ENCODE assay signal across 17 cellular contexts in the genomic region with DNA sequence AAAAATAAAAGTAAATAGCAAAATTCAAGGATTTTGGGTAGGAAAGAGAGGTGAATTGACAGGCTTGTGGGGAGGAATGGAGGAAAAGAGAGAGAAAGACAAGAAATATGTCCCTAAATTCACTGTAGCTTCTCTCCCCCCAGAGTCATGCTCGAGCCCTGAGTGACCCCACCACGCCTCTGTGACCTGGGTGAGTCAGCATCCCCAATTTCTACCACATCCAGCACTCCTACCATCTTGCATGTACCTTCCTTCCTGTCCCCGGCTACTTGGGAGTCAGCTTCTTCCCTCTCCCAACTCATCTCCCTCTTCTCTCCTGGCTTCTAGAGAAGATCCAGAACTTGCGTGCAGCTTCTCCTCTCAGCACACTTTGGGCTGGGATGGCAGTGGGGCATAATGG. TPM values are rescaled to one million over a fixed set of nuclear protein-coding genes. Genes with fewer than 3 reads are reported as not detected.
DNase-seq lines count a peak whose midpoint lies in the region; ATAC-seq and TF ChIP-seq lines count a peak whose summit lies in the region.
"Had no signal": no experiment of that assay in that cellular context is flagged by ENCODE, and none has a peak within 500 bp of the region (broad histone marks: within the 10 kb centered on the region; RNA-seq: fewer than 3 reads in every experiment).

No MANE protein-coding gene starts in this region.

- H3K4me2 ChIP-seq in H9 (ENCODE audit: insufficient read depth, insufficient read length, low read length) = no peak overlapping the region

- no peaks in the 10 kb centered on the region for H4K20me1 ChIP-seq in H9 (ENCODE audit: control insufficient read depth, insufficient read depth, insufficient read length)

- no peak overlapping the region for H4K5ac ChIP-seq in H9 (ENCODE audit: insufficient read length, low read depth, low read length)

- H2BK5ac ChIP-seq in H9 (ENCODE audit: insufficient read length, low read length) = no peak overlapping the region

- H2BK12ac ChIP-seq in H9 (ENCODE audit: insufficient read length, low read depth, low read length) = no peak overlapping the region

- no peak overlapping the region for H3K9ac ChIP-seq in H9 (ENCODE audit: extremely low read depth, insufficient read length, low read length)

- no peak for TF ChIP-seq CTCF in H9 (conservative IDR thresholded peaks at IDR 0.05)
- no peak for TF ChIP-seq CTCF in endothelial cell (IDR thresholded peaks at IDR 0.05; ENCODE audit: unreplicated experiment)
- no peak for TF ChIP-seq CTCF in omental fat pad (IDR thresholded peaks at IDR 0.05)

- peak overlapping the region; percentile 52 for H3K27ac Mint-ChIP-seq in activated CD4-positive, alpha-beta T cell treated with anti-CD3 and anti-CD28 coated beads, Interleukin-2, amount 10 ng/mL, durations not matched to agents 24 days and 14 days
- peak overlapping the region in 2 of 3 experiments; percentile 57 to 69; a peak in 5 of 7 replicates for H3K27ac Mint-ChIP-seq in H9
- H3K27ac Mint-ChIP-seq in endothelial cell (ENCODE audit: unreplicated experiment) = peak overlapping the region; percentile 79

- no peak overlapping the region for H3K4ac ChIP-seq in H9 (ENCODE audit: low read depth, low read length)

- H3K4me3 Mint-ChIP-seq in activated CD4-positive, alpha-beta T cell treated with anti-CD3 and anti-CD28 coated beads, Interleukin-2, amount 10 ng/mL, durations not matched to agents 24 days and 14 days = no peak overlapping the region
- H3K4me3 Mint-ChIP-seq in H9 (peak overlapping the region in 1 of 2 experiments; percentile 47; a peak in 1 of 5 replicates), endothelial cell (ENCODE audit: unreplicated experiment) (no peak overlapping the region)
- H3K4me3 Mint-ChIP-seq: stimulated activated naive CD8-positive, alpha-beta T cell treated with anti-CD3 and anti-CD28 coated beads, Interleukin-15, amount 100 ng/mL, for 72 hours had no signal

- no peak overlapping the region for H4K8ac ChIP-seq in H9 (replicated peaks; ENCODE audit: insufficient read length, low read depth, low read length)

- H3K23me2 ChIP-seq in H9 (ENCODE audit: insufficient read length, low read depth, low read length, poor library complexity, severe bottlenecking) = peaks cover 2% of the 10 kb centered on the region

- no peak overlapping the region for H2BK15ac ChIP-seq in H9 (ENCODE audit: low read depth, low read length)

- peak; percentile 58 for DNase-seq in activated CD4-positive, alpha-beta T cell treated with anti-CD3 and anti-CD28 coated beads, Interleukin-2, amount 10 ng/mL, durations not matched to agents 24 days and 14 days
- no peak for DNase-seq in activated CD4-positive, alpha-beta T cell treated with anti-CD3 and anti-CD28 coated beads, Interleukin-2, amount 50 U/mL, for 4 hours
- DNase-seq in H9 (no peak), endothelial cell (ENCODE audit: low spot score) (no peak), omental fat pad (ENCODE audit: low spot score) (peak; percentile 15), dermis blood vessel endothelial cell (no peak)
- DNase-seq: activated gamma-delta T cell; Calu3; effector CD8-positive, alpha-beta T cell; NCI-H1092; NCI-H2171 treated with DMSO at 0.1 percent for 48 hours; stimulated activated CD4-positive, alpha-beta T cell treated with anti-CD3 and anti-CD28 coated beads, Interleukin-15, amount 100 ng/mL, for 24 hours; stimulated activated naive CD8-positive, alpha-beta T cell treated with anti-CD3 and anti-CD28 coated beads, Interleukin-15, amount 100 ng/mL, for 72 hours; WERI-Rb-1 had no signal

- H3K14ac ChIP-seq in H9 (ENCODE audit: insufficient read depth, low read length) = no peak overlapping the region

- H3K79me2 ChIP-seq in H9 (ENCODE audit: insufficient read depth, low read length) = no peaks in the 10 kb centered on the region

- H4K91ac ChIP-seq in H9 (ENCODE audit: insufficient read length, low read depth, low read length) = no peak overlapping the region

- no peak overlapping the region for H2AK5ac ChIP-seq in H9 (ENCODE audit: insufficient read length, low read length)

- H3K18ac ChIP-seq in H9 (ENCODE audit: insufficient read length, low read depth, low read length) = no peak overlapping the region

- peaks cover 27% of the 10 kb centered on the region for H3K4me1 Mint-ChIP-seq in activated CD4-positive, alpha-beta T cell treated with anti-CD3 and anti-CD28 coated beads, Interleukin-2, amount 10 ng/mL, durations not matched to agents 24 days and 14 days
- H3K4me1 Mint-ChIP-seq in H9 = peaks cover 36 to 38% of the 10 kb centered on the region in 2 experiments
- H3K4me1 Mint-ChIP-seq in endothelial cell (ENCODE audit: unreplicated experiment) = peaks cover 22% of the 10 kb centered on the region

- no CpG with 5 or more reads among the region's 4 CpGs for WGBS in H9 (ENCODE audit: extremely low coverage, insufficient read length, low lambda C conversion rate)

- no peak overlapping the region for H2BK20ac ChIP-seq in H9 (ENCODE audit: low read depth, low read length, poor library complexity, severe bottlenecking)

- H3K79me1 ChIP-seq in H9 (ENCODE audit: insufficient read depth, low read depth, low read length, poor library complexity, severe bottlenecking) = no peaks in the 10 kb centered on the region

- H3K27ac ChIP-seq in H9 (ENCODE audit: insufficient read length, low read depth, low read length) = no peak overlapping the region
- H3K27ac ChIP-seq: WERI-Rb-1 had no signal

- H3K9me3 ChIP-seq in H9 (ENCODE audit: control insufficient read depth, low read depth, low read length) = no peaks in the 10 kb centered on the region

- peaks cover 2% of the 10 kb centered on the region for H3K36me3 Mint-ChIP-seq in activated CD4-positive, alpha-beta T cell treated with anti-CD3 and anti-CD28 coated beads, Interleukin-2, amount 10 ng/mL, durations not matched to agents 24 days and 14 days (ENCODE audit: low read depth)
- H3K36me3 Mint-ChIP-seq in H9 (ENCODE audit: insufficient read depth in 1 of 3, low read depth in 3 of 3) (peaks cover 63 to 85% (median 79%) of the 10 kb centered on the region in 3 experiments), endothelial cell (ENCODE audit: low read depth, unreplicated experiment) (peaks cover 19% of the 10 kb centered on the region)

- ATAC-seq in omental fat pad (ENCODE audit: low FRiP score) (no peak), HG02840 (IDR thresholded peaks at IDR 0.05; ENCODE audit: low FRiP score, unreplicated experiment) (no peak), HG02588 (IDR thresholded peaks at IDR 0.05; ENCODE audit: unreplicated experiment) (no peak)
- ATAC-seq: stimulated activated naive CD8-positive, alpha-beta T cell treated with anti-CD3 and anti-CD28 coated beads, Interleukin-15, amount 100 ng/mL, for 72 hours had no signal

- no peak overlapping the region for H3T11ph ChIP-seq in H9 (ENCODE audit: low read length)

- H3K27me3 Mint-ChIP-seq in activated CD4-positive, alpha-beta T cell treated with anti-CD3 and anti-CD28 coated beads, Interleukin-2, amount 10 ng/mL, durations not matched to agents 24 days and 14 days = peaks cover 2% of the 10 kb centered on the region
- peaks cover 2% of the 10 kb centered on the region for H3K27me3 Mint-ChIP-seq in H9 (ENCODE audit: low read depth)
- H3K27me3 Mint-ChIP-seq in endothelial cell (ENCODE audit: unreplicated experiment) = peaks cover 31% of the 10 kb centered on the region
- H3K27me3 Mint-ChIP-seq: stimulated activated naive CD8-positive, alpha-beta T cell treated with anti-CD3 and anti-CD28 coated beads, Interleukin-15, amount 100 ng/mL, for 72 hours had no signal

- intact Hi-C loops in activated CD4-positive, alpha-beta T cell treated with anti-CD3 and anti-CD28 coated beads, Interleukin-2, amount 10 ng/mL, durations not matched to agents 24 days and 14 days (cut with micrococcal nuclease) = no loop called here

- no peaks in the 10 kb centered on the region for H3K27me3 ChIP-seq in H9 (ENCODE audit: insufficient read depth, low read length)

- H2AFZ ChIP-seq in H9 (ENCODE audit: low read length) = no peak overlapping the region

- no peak overlapping the region for H2BK120ac ChIP-seq in H9 (ENCODE audit: low read depth, low read length, poor library complexity, severe bottlenecking)

- peaks cover 5% of the 10 kb centered on the region for H3K4me1 ChIP-seq in H9 (ENCODE audit: insufficient read depth, low read length)

- H3K56ac ChIP-seq in H9 (ENCODE audit: insufficient read length, low read depth, low read length) = no peak overlapping the region

- H3K9me3 Mint-ChIP-seq in activated CD4-positive, alpha-beta T cell treated with anti-CD3 and anti-CD28 coated beads, Interleukin-2, amount 10 ng/mL, durations not matched to agents 24 days and 14 days = no peaks in the 10 kb centered on the region
- H3K9me3 Mint-ChIP-seq in H9 = no peaks in the 10 kb centered on the region; a peak in 3 of 5 replicates
- no peaks in the 10 kb centered on the region for H3K9me3 Mint-ChIP-seq in endothelial cell (ENCODE audit: unreplicated experiment)
- H3K9me3 Mint-ChIP-seq: stimulated activated naive CD8-positive, alpha-beta T cell treated with anti-CD3 and anti-CD28 coated beads, Interleukin-15, amount 100 ng/mL, for 72 hours had no signal

- no peak overlapping the region for H3K23ac ChIP-seq in H9 (ENCODE audit: insufficient read length, low read depth, low read length)

RNA-seq across cellular contexts. Expression of a gene that starts 9.8 kb away (rescaled TPM):
- 6.5 and 8.3 TPM in 2 replicates for total RNA-seq in activated CD4-positive, alpha-beta T cell treated with anti-CD3 and anti-CD28 coated beads, Interleukin-2, amount 10 ng/mL, durations not matched to agents 24 days and 14 days
- total RNA-seq in H9 (2021) = 84.5 and 87.6 TPM in 2 replicates
- total RNA-seq in endothelial cell (ENCODE audit: unreplicated experiment) = 27.0 TPM
- total RNA-seq in omental fat pad = 10 to 100 TPM; 19.2 to 56.3 (median 38.1) TPM
- 5.1 and 7.0 TPM in 2 replicates for total RNA-seq in dermis blood vessel endothelial cell

RNA-seq across cellular contexts. Expression of a gene that starts 12.2 kb away (rescaled TPM):
- not detected in 2 replicates for total RNA-seq in activated CD4-positive, alpha-beta T cell treated with anti-CD3 and anti-CD28 coated beads, Interleukin-2, amount 10 ng/mL, durations not matched to agents 24 days and 14 days
- total RNA-seq in H9 (2021) = 1.9 and 2.2 TPM in 2 replicates
- 0.90 TPM for total RNA-seq in endothelial cell (ENCODE audit: unreplicated experiment)
- 1 to 10 TPM in 1 of 4 donors, under 1 TPM in 1, not detected in 2; 0.75 to 2.4 TPM for total RNA-seq in omental fat pad
- total RNA-seq in dermis blood vessel endothelial cell = 0.19 TPM in 1 of 2 replicates, not detected in the other

RNA-seq across cellular contexts. Expression of a gene that starts 18.6 kb away (rescaled TPM):
- total RNA-seq in activated CD4-positive, alpha-beta T cell treated with anti-CD3 and anti-CD28 coated beads, Interleukin-2, amount 10 ng/mL, durations not matched to agents 24 days and 14 days = not detected in 2 replicates
- total RNA-seq in H9 (2021) (71.1 and 71.4 TPM in 2 replicates), endothelial cell (ENCODE audit: unreplicated experiment) (12.5 TPM), omental fat pad (10 to 100 TPM; 30.0 to 91.3 (median 40.6) TPM), dermis blood vessel endothelial cell (6.2 and 7.3 TPM in 2 replicates)

RNA-seq across cellular contexts. Expression of a gene that starts 31.1 kb away (rescaled TPM):
- total RNA-seq in activated CD4-positive, alpha-beta T cell treated with anti-CD3 and anti-CD28 coated beads, Interleukin-2, amount 10 ng/mL, durations not matched to agents 24 days and 14 days = not detected in 2 replicates
- not detected in 2 replicates for total RNA-seq in H9 (2021)
- not detected for total RNA-seq in endothelial cell (ENCODE audit: unreplicated experiment)
- not detected for total RNA-seq in omental fat pad
- total RNA-seq in dermis blood vessel endothelial cell = not detected in 2 replicates
- total RNA-seq: activated CD8-positive, alpha-beta memory T cell treated with anti-CD3 and anti-CD28 coated beads for 36 hours; Calu3 had no signal

RNA-seq across cellular contexts. Expression of a gene that starts 46.5 kb away (rescaled TPM):
- total RNA-seq in activated CD4-positive, alpha-beta T cell treated with anti-CD3 and anti-CD28 coated beads, Interleukin-2, amount 10 ng/mL, durations not matched to agents 24 days and 14 days = not detected in 2 replicates
- total RNA-seq in H9 (2021) (not detected in 2 replicates), endothelial cell (ENCODE audit: unreplicated experiment) (not detected), omental fat pad (not detected), dermis blood vessel endothelial cell (not detected in 2 replicates)
- total RNA-seq: activated CD8-positive, alpha-beta memory T cell treated with anti-CD3 and anti-CD28 coated beads for 36 hours; Calu3 had no signal

Comparison
In these comparisons a context has a peak if more than half of its experiments do, and no peak if none do; other contexts are left out.
1. DNase-seq: peak in activated CD4-positive, alpha-beta T cell treated with anti-CD3 and anti-CD28 coated beads, Interleukin-2, amount 10 ng/mL, durations not matched to agents 24 days and 14 days (single experiment) and omental fat pad (single experiment); none in activated CD4-positive, alpha-beta T cell treated with anti-CD3 and anti-CD28 coated beads, Interleukin-2, amount 50 U/mL, for 4 hours (0 of 2), H9 (single experiment), endothelial cell (single experiment) and dermis blood vessel endothelial cell (single experiment).
2. Peak in every context shown above with its lines, with median percentiles within 50 percentile points of each other: H3K27ac Mint-ChIP-seq.